Comparison of ENCODE assay signal across 18 cellular contexts in the genomic region with DNA sequence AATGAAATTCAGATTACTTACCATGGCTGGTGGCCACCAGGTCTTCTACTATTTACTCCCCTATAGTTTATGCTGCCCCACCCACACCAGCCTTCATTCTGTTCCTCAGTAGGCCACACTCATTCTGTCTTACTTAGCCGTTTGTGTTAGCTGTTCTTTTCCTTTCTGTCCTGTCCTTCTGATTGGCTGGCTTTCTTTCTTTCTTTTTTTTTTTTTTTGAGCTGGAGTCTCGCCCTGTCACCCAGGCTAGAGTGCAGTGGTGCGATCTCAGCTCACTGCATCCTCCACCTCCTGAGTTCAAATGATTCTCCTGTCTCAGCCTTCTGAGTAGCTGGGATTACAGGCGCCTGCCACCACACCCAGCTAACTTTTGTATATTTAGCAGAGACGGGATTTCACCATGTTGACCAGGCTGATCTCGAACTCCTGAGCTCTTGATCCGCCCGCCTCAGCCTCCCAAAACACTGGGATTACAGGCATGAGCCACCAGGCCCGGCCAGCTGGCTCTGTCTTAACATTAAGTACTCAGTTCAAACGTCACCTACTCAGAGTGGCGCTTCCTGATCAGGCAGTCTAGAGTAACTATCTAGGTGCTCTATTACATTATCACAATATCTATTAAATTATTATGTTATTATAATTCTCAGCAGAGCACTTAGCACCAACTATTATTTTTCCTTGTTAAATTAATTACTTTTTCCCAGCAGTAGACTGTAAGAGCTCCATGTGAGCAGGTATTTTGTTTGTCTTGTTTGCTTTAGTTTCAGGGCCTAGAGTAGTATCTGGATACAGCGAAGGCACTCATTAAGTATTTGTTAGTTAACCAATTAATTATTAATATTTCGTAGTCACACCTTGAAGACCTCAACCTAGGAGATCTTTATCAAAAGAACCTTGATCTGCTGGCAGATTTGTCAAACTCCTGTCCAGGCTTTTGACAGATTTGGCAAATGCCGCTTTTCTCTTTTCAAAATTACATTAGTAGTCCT. TPM values are rescaled to one million over a fixed set of nuclear protein-coding genes. Genes with fewer than 3 reads are reported as not detected.
DNase-seq lines count a peak whose midpoint lies in the region; ATAC-seq and TF ChIP-seq lines count a peak whose summit lies in the region.
"Had no signal": no experiment of that assay in that cellular context is flagged by ENCODE, and none has a peak within 500 bp of the region (broad histone marks: within the 10 kb centered on the region; RNA-seq: fewer than 3 reads in every experiment).

No MANE protein-coding gene starts in this region.

- 59% methylated on average over 8 of the region's 14 CpGs for WGBS in right lobe of liver (ENCODE audit: insufficient coverage, low coverage, low lambda C conversion rate, missing lambda C conversion rate)

- no peaks in the 10 kb centered on the region for H3K27me3 Mint-ChIP-seq in WTC11 (ENCODE audit: low read depth)
- H3K27me3 Mint-ChIP-seq: activated naive CD4-positive, alpha-beta T cell treated with anti-CD3 and anti-CD28 coated beads, Interleukin-2, amount 10 ng/mL, durations not matched to agents 7 days and 5 days; natural killer cell treated with Interleukin-12 subunit alpha and Interleukin-12 subunit beta and Interleukin-15 and Interleukin-18, amount 100 ng/mL, for 72 hours; T-cell had no signal

- H3K4me1 ChIP-seq in BE2C: peaks cover 17% of the 10 kb centered on the region
- H3K4me1 ChIP-seq in right lobe of liver: peaks cover 0 to 13% (median 0%) of the 10 kb centered on the region in 4 donors

- DNase-seq in BE2C (peak; percentile 35), LNCaP clone FGC (ENCODE audit: low read depth) (peak; percentile 41), WTC11 (ENCODE audit: low spot score) (no peak), right lobe of liver (no peak), HuH-7.5 (ENCODE audit: low spot score) (no peak), NCI-H2029 treated with DMSO at 0.1 percent for 48 hours (lab: John Stamatoyannopoulos, UW) (no peak)
- DNase-seq in stimulated activated CD4-positive, alpha-beta T cell treated with anti-CD3 and anti-CD28 coated beads, Interleukin-2, amount 100 ng/mL, for 48 hours: no peak
- DNase-seq: activated CD8-positive, alpha-beta memory T cell treated with anti-CD3 and anti-CD28 coated beads, Interleukin-2, amount 50 U/mL, for 4 hours; activated naive CD4-positive, alpha-beta T cell treated with anti-CD3 and anti-CD28 coated beads, Interleukin-2, amount 10 ng/mL, durations not matched to agents 7 days and 5 days; brain microvascular endothelial cell; GDM1; head of caudate nucleus; immature natural killer cell; MV-4-11; T-cell had no signal

- no peak overlapping the region for H3K4me3 Mint-ChIP-seq in WTC11
- H3K4me3 Mint-ChIP-seq: activated naive CD4-positive, alpha-beta T cell treated with anti-CD3 and anti-CD28 coated beads, Interleukin-2, amount 10 ng/mL, durations not matched to agents 7 days and 5 days; immature natural killer cell; natural killer cell treated with Interleukin-12 subunit alpha and Interleukin-12 subunit beta and Interleukin-15 and Interleukin-18, amount 100 ng/mL, for 72 hours; T-cell had no signal

- peak; percentile 71 for ATAC-seq in WTC11
- peak in 3 of 4 donors; percentile 25 to 57 (median 45) for ATAC-seq in right lobe of liver
- ATAC-seq in GM19452 (IDR thresholded peaks at IDR 0.05; ENCODE audit: unreplicated experiment): no peak
- ATAC-seq: natural killer cell treated with Interleukin-12 subunit alpha and Interleukin-12 subunit beta and Interleukin-15 and Interleukin-18, amount 100 ng/mL, for 72 hours; T-cell had no signal

- CTCF ChIA-PET in WTC11 (lab: Charles Lee): interaction anchor here (0.6 to 3.9 kb wide), 5 partner anchors 8 to 830 kb away, joined by 3 to 27 read pairs (median 4); no protein-coding TSS in a partner anchor

- H3K9me3 ChIP-seq in BE2C (no peaks in the 10 kb centered on the region), right lobe of liver (no peaks in the 10 kb centered on the region)

- H3K27ac Mint-ChIP-seq in WTC11: peak overlapping the region; percentile 2; the same call in 1 of the 2 replicates
- H3K27ac Mint-ChIP-seq: activated naive CD4-positive, alpha-beta T cell treated with anti-CD3 and anti-CD28 coated beads, Interleukin-2, amount 10 ng/mL, durations not matched to agents 7 days and 5 days; immature natural killer cell; natural killer cell treated with Interleukin-12 subunit alpha and Interleukin-12 subunit beta and Interleukin-15 and Interleukin-18, amount 100 ng/mL, for 72 hours; T-cell had no signal

- H3K36me3 Mint-ChIP-seq in WTC11: 0 out of 2 replicates have a peak, but pooled peaks cover 3% of the 10 kb centered on the region
- H3K36me3 Mint-ChIP-seq: activated naive CD4-positive, alpha-beta T cell treated with anti-CD3 and anti-CD28 coated beads, Interleukin-2, amount 10 ng/mL, durations not matched to agents 7 days and 5 days; natural killer cell treated with Interleukin-12 subunit alpha and Interleukin-12 subunit beta and Interleukin-15 and Interleukin-18, amount 100 ng/mL, for 72 hours had no signal

- TF ChIP-seq POLR2A in right lobe of liver (IDR thresholded peaks at IDR 0.05): no peak

- intact Hi-C loops in right lobe of liver (cut with DNase I): no loop called here

- POLR2A ChIA-PET in WTC11 (lab: Charles Lee): interaction anchor here (0.6 to 1.4 kb wide), 4 partner anchors 9 to 1301 kb away, joined by 3 to 9 read pairs (median 4); a partner anchor contains a TSS

- H3K9me3 Mint-ChIP-seq in WTC11: no peaks in the 10 kb centered on the region
- H3K9me3 Mint-ChIP-seq: activated naive CD4-positive, alpha-beta T cell treated with anti-CD3 and anti-CD28 coated beads, Interleukin-2, amount 10 ng/mL, durations not matched to agents 7 days and 5 days; immature natural killer cell; natural killer cell treated with Interleukin-12 subunit alpha and Interleukin-12 subunit beta and Interleukin-15 and Interleukin-18, amount 100 ng/mL, for 72 hours; T-cell had no signal

- H3K27ac ChIP-seq in right lobe of liver: no peak overlapping the region
- H3K27ac ChIP-seq: brain microvascular endothelial cell, RWPE1 had no signal

- no peak for TF ChIP-seq CTCF in BE2C (IDR thresholded peaks at IDR 0.05; ENCODE audit: low read depth, low read length)
- TF ChIP-seq CTCF in LNCaP clone FGC (IDR thresholded peaks at IDR 0.05; ENCODE audit: control insufficient read depth, extremely low read depth, insufficient read depth): no peak
- TF ChIP-seq CTCF in WTC11 (IDR thresholded peaks at IDR 0.05): no peak
- no peak for TF ChIP-seq CTCF in right lobe of liver (IDR thresholded peaks at IDR 0.05)

- H3K36me3 ChIP-seq in BE2C (no peaks in the 10 kb centered on the region), right lobe of liver (no peaks in the 10 kb centered on the region)
- H3K36me3 ChIP-seq: brain microvascular endothelial cell had no signal

- H3K4me3 ChIP-seq in BE2C (ENCODE audit: low read depth, low read length) (no peak overlapping the region), LNCaP clone FGC (ENCODE audit: low read depth, low read length) (no peak overlapping the region), right lobe of liver (no peak overlapping the region)

- H3K27me3 ChIP-seq in BE2C (no peaks in the 10 kb centered on the region), right lobe of liver (no peaks in the 10 kb centered on the region)
- H3K27me3 ChIP-seq: brain microvascular endothelial cell had no signal

- H3K4me1 Mint-ChIP-seq in WTC11: peaks cover 12% of the 10 kb centered on the region

TF ChIP-seq in WTC11, 78 proteins besides CTCF, POLR2A, EP300 and RAD21:
- no peak for TF ChIP-seq ZNF219 (CRISPR knock-in tag; IDR thresholded peaks at IDR 0.05; ENCODE audit: borderline replicate concordance)
- TF ChIP-seq EMX1 (CRISPR knock-in tag; IDR thresholded peaks at IDR 0.05): no peak
- TF ChIP-seq, protein P1, sequence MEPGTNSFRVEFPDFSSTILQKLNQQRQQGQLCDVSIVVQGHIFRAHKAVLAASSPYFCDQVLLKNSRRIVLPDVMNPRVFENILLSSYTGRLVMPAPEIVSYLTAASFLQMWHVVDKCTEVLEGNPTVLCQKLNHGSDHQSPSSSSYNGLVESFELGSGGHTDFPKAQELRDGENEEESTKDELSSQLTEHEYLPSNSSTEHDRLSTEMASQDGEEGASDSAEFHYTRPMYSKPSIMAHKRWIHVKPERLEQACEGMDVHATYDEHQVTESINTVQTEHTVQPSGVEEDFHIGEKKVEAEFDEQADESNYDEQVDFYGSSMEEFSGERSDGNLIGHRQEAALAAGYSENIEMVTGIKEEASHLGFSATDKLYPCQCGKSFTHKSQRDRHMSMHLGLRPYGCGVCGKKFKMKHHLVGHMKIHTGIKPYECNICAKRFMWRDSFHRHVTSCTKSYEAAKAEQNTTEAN (CRISPR knock-in tag; IDR thresholded peaks at IDR 0.05): no peak

RNA-seq across cellular contexts. Expression of a gene that starts 6.4 kb away (rescaled TPM):
- polyA plus RNA-seq in BE2C (2012; ENCODE audit: insufficient read depth, insufficient read length, low read depth): 190 TPM
- total RNA-seq in WTC11 (2021) (57.7 to 70.6 TPM (median 61.7 TPM) in 3 replicates), right lobe of liver (10 to 100 TPM; 10.1 to 14.6 (median 11.6) TPM)

Comparison
In these comparisons a context has a peak if more than half of its experiments do, and no peak if none do; other contexts are left out.
1. DNase-seq: peak in BE2C (single experiment) and LNCaP clone FGC (single experiment); none in WTC11 (single experiment), right lobe of liver (0 of 3), HuH-7.5 (single experiment), NCI-H2029 treated with DMSO at 0.1 percent for 48 hours (single experiment) and stimulated activated CD4-positive, alpha-beta T cell treated with anti-CD3 and anti-CD28 coated beads, Interleukin-2, amount 100 ng/mL, for 48 hours (0 of 2).